28 cellular contexts compared by ENCODE assay signal in genomic region chr13:40897058-40897457, GRCh38.
DNase-seq lines count a peak whose midpoint lies in the region; ATAC-seq, FAIRE-seq and TF ChIP-seq lines count a peak whose summit lies in the region.
"Had no signal": no experiment of that assay in that cellular context is flagged by ENCODE, and none has a peak within 500 bp of the region (broad histone marks: within the 10 kb centered on the region; RNA-seq: fewer than 3 reads in every experiment).

No MANE protein-coding gene starts in this region.

- H3K9ac ChIP-seq in astrocyte (ENCODE audit: low read length), result no peak overlapping the region
- H3K9ac ChIP-seq: BLaER1 treated with 17β-estradiol and CSF1 and Interleukin-3, amounts not matched to agents 10 nM and 100 nM had no signal

- no peak for ATAC-seq in HG02885 (IDR thresholded peaks at IDR 0.05; ENCODE audit: poor library complexity, unreplicated experiment)
- no peak for ATAC-seq in effector memory CD8-positive, alpha-beta T cell (replicated peaks)
- ATAC-seq: A549, GM23338, HepG2 had no signal

- no peaks in the 10 kb centered on the region for H3K36me3 Mint-ChIP-seq in astrocyte (ENCODE audit: low read depth, unreplicated experiment)
- peaks cover 8% of the 10 kb centered on the region for H3K36me3 Mint-ChIP-seq in effector memory CD8-positive, alpha-beta T cell (ENCODE audit: insufficient read depth)

- TF ChIP-seq CTCF in astrocyte (IDR thresholded peaks at IDR 0.05; ENCODE audit: insufficient read depth, low read depth, low read length), result no peak

- H2AFZ ChIP-seq in astrocyte (ENCODE audit: low read depth, low read length), result no peak overlapping the region
- H2AFZ ChIP-seq: GM23338, PC-9 had no signal

- no peaks in the 10 kb centered on the region for H3K27me3 ChIP-seq in astrocyte (ENCODE audit: insufficient read depth, low read length)
- H3K27me3 ChIP-seq in small intestine (ENCODE audit: control insufficient read depth in 2 of 2, insufficient read depth in 2 of 2, low read length in 2 of 2), result no peaks in the 10 kb centered on the region
- H3K27me3 ChIP-seq: BLaER1 treated with 17β-estradiol and CSF1 and Interleukin-3, amounts not matched to agents 10 nM and 100 nM had no signal

- H3K4me3 Mint-ChIP-seq in astrocyte (ENCODE audit: unreplicated experiment), result no peak overlapping the region
- no peak overlapping the region for H3K4me3 Mint-ChIP-seq in effector memory CD8-positive, alpha-beta T cell
- H3K4me3 Mint-ChIP-seq: CD4-positive, alpha-beta memory T cell; GM23338; HFFc6 had no signal

- H3K4me1 ChIP-seq in astrocyte (ENCODE audit: insufficient read depth, low read length) (no peaks in the 10 kb centered on the region), small intestine (ENCODE audit: control insufficient read depth in 2 of 2, insufficient read depth in 1 of 2, low read depth in 1 of 2, low read length in 1 of 2) (peaks cover 0 to 2% of the 10 kb centered on the region in 2 donors)
- H3K4me1 ChIP-seq: A549; BLaER1 treated with 17β-estradiol and CSF1 and Interleukin-3, amounts not matched to agents 10 nM and 100 nM; HAP-1 had no signal

- H3K79me2 ChIP-seq in astrocyte (ENCODE audit: insufficient read depth, low read length), result no peaks in the 10 kb centered on the region

- DNase-seq in RCC 7860 (ENCODE audit: low spot score) (no peak), astrocyte (ENCODE audit: low read depth) (no peak), small intestine (no peak), HTR-8/SVneo (ENCODE audit: insufficient read length, low spot score) (no peak)
- no peak for DNase-seq in effector memory CD8-positive, alpha-beta T cell
- DNase-seq: AML-193; CD4-positive, alpha-beta memory T cell; COR-L47; HFFc6; Karpas-422; NCI-H1092; NCI-H1417 treated with DMSO at 0.1 percent for 48 hours; NCI-H1694 treated with DMSO at 0.1 percent for 48 hours; NCI-H2081; NCI-H2227 treated with DMSO at 0.1 percent for 48 hours; NCI-H526 treated with DMSO at 0.1 percent for 48 hours; PC-9; SHP77 had no signal

- no peak overlapping the region for H3K27ac Mint-ChIP-seq in astrocyte (ENCODE audit: unreplicated experiment)
- no peak overlapping the region for H3K27ac Mint-ChIP-seq in effector memory CD8-positive, alpha-beta T cell
- H3K27ac Mint-ChIP-seq: GM23338, HFFc6 had no signal

- H3K36me3 ChIP-seq in astrocyte (ENCODE audit: insufficient read depth, low read length) (no peaks in the 10 kb centered on the region), small intestine (ENCODE audit: control insufficient read depth in 2 of 2, insufficient read depth in 2 of 2, low read length in 2 of 2) (no peaks in the 10 kb centered on the region)
- H3K36me3 ChIP-seq: BLaER1 treated with 17β-estradiol and CSF1 and Interleukin-3, amounts not matched to agents 10 nM and 100 nM; HAP-1 had no signal

- FAIRE-seq in RCC 7860 (lab: Jason Lieb, UNC), result peak; percentile 49
- FAIRE-seq in astrocyte (lab: Jason Lieb, UNC), result peak; percentile 86
- peak; percentile 51 for FAIRE-seq in islet of Langerhans (lab: Jason Lieb, UNC)
- FAIRE-seq in small intestine (lab: Jason Lieb, UNC), result peak; percentile 65
- FAIRE-seq in HTR-8/SVneo (lab: Jason Lieb, UNC), result no peak
- FAIRE-seq: A549, G401.6, HepG2 had no signal

- H3K27me3 Mint-ChIP-seq in astrocyte (ENCODE audit: low read depth, unreplicated experiment), result no peaks in the 10 kb centered on the region
- no peaks in the 10 kb centered on the region for H3K27me3 Mint-ChIP-seq in effector memory CD8-positive, alpha-beta T cell
- H3K27me3 Mint-ChIP-seq: CD4-positive, alpha-beta memory T cell had no signal

- H3K9me3 ChIP-seq in astrocyte (ENCODE audit: insufficient read depth, low read depth, low read length) (no peaks in the 10 kb centered on the region), small intestine (ENCODE audit: control insufficient read depth, low read depth) (no peaks in the 10 kb centered on the region)
- H3K9me3 ChIP-seq: A549, HAP-1 had no signal

- H4K20me1 ChIP-seq in astrocyte (ENCODE audit: insufficient read depth, low read length), result no peaks in the 10 kb centered on the region
- H4K20me1 ChIP-seq: BLaER1 treated with 17β-estradiol and CSF1 and Interleukin-3, amounts not matched to agents 10 nM and 100 nM had no signal

- H3K4me3 ChIP-seq in astrocyte (ENCODE audit: insufficient read depth, low read depth, low read length) (no peak overlapping the region), small intestine (ENCODE audit: low read depth in 1 of 2, low read length in 2 of 2) (no peak overlapping the region)
- H3K4me3 ChIP-seq: A549; BLaER1 treated with 17β-estradiol and CSF1 and Interleukin-3, amounts not matched to agents 10 nM and 100 nM; GM23338; HAP-1; PC-9 had no signal

- H3K9me3 Mint-ChIP-seq in astrocyte (ENCODE audit: unreplicated experiment), result peaks cover 3% of the 10 kb centered on the region
- H3K9me3 Mint-ChIP-seq in effector memory CD8-positive, alpha-beta T cell, result no peaks in the 10 kb centered on the region

- no peak overlapping the region for H3K4me2 ChIP-seq in astrocyte (ENCODE audit: low read length)
- H3K4me2 ChIP-seq: A549; BLaER1 treated with 17β-estradiol and CSF1 and Interleukin-3, amounts not matched to agents 10 nM and 100 nM; GM23338; PC-9 had no signal

- H3K27ac ChIP-seq in astrocyte (ENCODE audit: low read depth, low read length) (no peak overlapping the region), small intestine (ENCODE audit: low read depth in 1 of 2, low read length in 1 of 2) (no peak overlapping the region)
- H3K27ac ChIP-seq: A549; BLaER1 treated with 17β-estradiol and CSF1 and Interleukin-3, amounts not matched to agents 10 nM and 100 nM; HL-60; PC-9; RWPE1 had no signal

- H3K4me1 Mint-ChIP-seq in astrocyte (ENCODE audit: low read depth, unreplicated experiment), result no peaks in the 10 kb centered on the region
- peaks cover 5 to 14% of the 10 kb centered on the region in 2 donors for H3K4me1 Mint-ChIP-seq in effector memory CD8-positive, alpha-beta T cell (ENCODE audit: low read depth in 2 of 2)
- H3K4me1 Mint-ChIP-seq: GM23338 had no signal
